In the genomic region with DNA sequence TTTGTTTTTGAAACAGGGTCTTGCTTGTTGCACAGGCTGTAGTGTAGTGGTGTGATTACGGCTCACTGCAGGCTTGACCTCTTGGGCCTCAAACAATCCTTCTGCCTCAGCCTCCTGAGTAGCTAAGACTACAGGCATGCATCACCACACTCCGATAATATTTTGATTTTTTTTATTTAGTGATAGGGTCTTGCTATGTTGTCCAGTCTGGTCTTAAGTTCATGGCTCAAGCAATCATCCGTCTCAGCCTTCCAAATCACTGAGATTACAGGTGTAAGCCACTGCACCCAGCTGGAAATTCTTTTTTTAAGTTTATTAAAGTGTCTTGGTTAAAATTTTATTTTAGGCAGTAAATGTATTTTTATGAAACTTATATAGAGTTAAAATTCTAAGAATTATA, we compare ENCODE assay signal across 18 cellular contexts.
"Had no signal": no experiment of that assay in that cellular context is flagged by ENCODE, and none has a peak within 500 bp of the region (broad histone marks: within the 10 kb centered on the region; RNA-seq: fewer than 3 reads in every experiment).

No MANE protein-coding gene starts in this region.

- H3K4me3 ChIP-seq: lower lobe of right lung, spleen, upper lobe of left lung had no signal

- H3K27ac ChIP-seq: lower lobe of right lung, upper lobe of left lung had no signal

- ATAC-seq: left lobe of liver, WTC11 had no signal

- H3K27me3 ChIP-seq: spleen, upper lobe of left lung had no signal

- H3K9me3 ChIP-seq: lower lobe of right lung, upper lobe of left lung had no signal

- H3K4me1 ChIP-seq: lower lobe of right lung, spleen, upper lobe of left lung had no signal

- H3K36me3 ChIP-seq: lower lobe of right lung, spleen, upper lobe of left lung had no signal

- DNase-seq: activated CD4-positive, alpha-beta T cell treated with anti-CD3 and anti-CD28 coated beads for 36 hours; activated CD4-positive, alpha-beta T cell treated with anti-CD3 and anti-CD28 coated beads, Interleukin-2, amount 50 U/mL, for 4 hours; activated CD8-positive, alpha-beta memory T cell treated with anti-CD3 and anti-CD28 coated beads, Interleukin-2, amount 50 U/mL, for 48 hours; activated naive CD4-positive, alpha-beta T cell; activated naive CD8-positive, alpha-beta T cell treated with anti-CD3 and anti-CD28 coated beads, Interleukin-2, amount 10 ng/mL, durations not matched to agents 7 days and 5 days; activated T-cell treated with anti-CD3 and anti-CD28 coated beads, Interleukin-2, amount 50 U/mL, for 4 hours; cerebellar nuclear complex; cortex of kidney; lower lobe of right lung; naive thymus-derived CD4-positive, alpha-beta T cell; retina; spleen; stimulated activated CD4-positive, alpha-beta T cell treated with anti-CD3 and anti-CD28 coated beads, Interleukin-4, amount 100 ng/mL, for 24 hours; stimulated activated naive CD8-positive, alpha-beta T cell treated with anti-CD3 and anti-CD28 coated beads, Interleukin-15, Interleukin-2, amounts not matched to agents 100 U/mL and 50 U/mL, for 24 hours; T1000 had no signal
